31 cellular contexts compared by ENCODE assay signal in genomic region chr2:140947236-140947635, GRCh38.
"Had no signal": no experiment of that assay in that cellular context is flagged by ENCODE, and none has a peak within 500 bp of the region (broad histone marks: within the 10 kb centered on the region; RNA-seq: fewer than 3 reads in every experiment).

No MANE protein-coding gene starts in this region.

- H3K9me3 ChIP-seq: MG63, SJCRH30, SK-N-SH had no signal

- H3K4me1 ChIP-seq: SJCRH30 had no signal

- H3K4me2 ChIP-seq: SK-N-SH had no signal

- H3K9ac ChIP-seq: SK-N-SH had no signal

- H3K36me3 Mint-ChIP-seq: activated CD8-positive, alpha-beta memory T cell treated with anti-CD3 and anti-CD28 coated beads, Interleukin-2, amount 10 ng/mL, durations not matched to agents 7 days and 5 days; activated naive CD4-positive, alpha-beta T cell treated with anti-CD3 and anti-CD28 coated beads, Interleukin-2, amount 10 ng/mL, durations not matched to agents 7 days and 5 days; activated naive CD8-positive, alpha-beta T cell treated with anti-CD3 and anti-CD28 coated beads for 36 hours; WTC11 had no signal

- H3K36me3 ChIP-seq: cardiac muscle cell, MG63, SJCRH30 had no signal

- H3K4me1 Mint-ChIP-seq: activated CD4-positive, alpha-beta memory T cell treated with anti-CD3 and anti-CD28 coated beads, Interleukin-2, amount 10 ng/mL, durations not matched to agents 7 days and 5 days; activated CD8-positive, alpha-beta memory T cell treated with anti-CD3 and anti-CD28 coated beads, Interleukin-2, amount 10 ng/mL, durations not matched to agents 7 days and 5 days; activated naive CD4-positive, alpha-beta T cell treated with anti-CD3 and anti-CD28 coated beads, Interleukin-2, amount 10 ng/mL, durations not matched to agents 7 days and 5 days; activated naive CD8-positive, alpha-beta T cell treated with anti-CD3 and anti-CD28 coated beads for 36 hours; central memory CD8-positive, alpha-beta T cell had no signal

- H3K27me3 ChIP-seq: cardiac muscle cell, MG63, SJCRH30 had no signal

- H3K4me3 ChIP-seq: cardiac muscle cell, MG63, SJCRH30 had no signal

- DNase-seq: activated CD4-positive, alpha-beta memory T cell treated with anti-CD3 and anti-CD28 coated beads, Interleukin-2, amount 10 ng/mL, durations not matched to agents 7 days and 5 days; activated CD4-positive, alpha-beta T cell treated with anti-CD3 and anti-CD28 coated beads for 1 hour; activated CD4-positive, alpha-beta T cell treated with anti-CD3 and anti-CD28 coated beads for 48 hours; activated CD8-positive, alpha-beta memory T cell treated with anti-CD3 and anti-CD28 coated beads for 24 hours; activated CD8-positive, alpha-beta memory T cell treated with anti-CD3 and anti-CD28 coated beads, Interleukin-2, amount 10 ng/mL, durations not matched to agents 7 days and 5 days; activated CD8-positive, alpha-beta memory T cell treated with anti-CD3 and anti-CD28 coated beads, Interleukin-2, amount 50 U/mL, for 48 hours; activated effector memory CD4-positive, alpha-beta T cell treated with Interleukin-2 at 50 U/mL for 16 hours; activated naive CD4-positive, alpha-beta T cell treated with anti-CD3 and anti-CD28 coated beads, Interleukin-2, amount 10 ng/mL, durations not matched to agents 7 days and 5 days; activated naive CD8-positive, alpha-beta T cell treated with anti-CD3 and anti-CD28 coated beads for 36 hours; activated T-cell treated with anti-CD3 and anti-CD28 coated beads, Interleukin-2, amount 50 U/mL, for 48 hours; amniotic stem cell; aorta; Kasumi-1; KG1; MG63; NCI-H1048; NCI-H1105 treated with DMSO at 0.1 percent for 48 hours; NCI-H1436; NCI-H187; NCI-H2029 treated with DMSO at 0.1 percent for 48 hours; NCI-H2107; NCI-H226; NCI-H524; SHP77; SJCRH30; SK-N-SH had no signal

- H3K27ac Mint-ChIP-seq: activated CD4-positive, alpha-beta memory T cell treated with anti-CD3 and anti-CD28 coated beads, Interleukin-2, amount 10 ng/mL, durations not matched to agents 7 days and 5 days; activated CD8-positive, alpha-beta memory T cell treated with anti-CD3 and anti-CD28 coated beads, Interleukin-2, amount 10 ng/mL, durations not matched to agents 7 days and 5 days; activated naive CD4-positive, alpha-beta T cell treated with anti-CD3 and anti-CD28 coated beads, Interleukin-2, amount 10 ng/mL, durations not matched to agents 7 days and 5 days; activated naive CD8-positive, alpha-beta T cell treated with anti-CD3 and anti-CD28 coated beads for 36 hours; T-helper 1 cell treated with Interleukin-12 subunit alpha and Interleukin-12 subunit beta and Interleukin-4 antibody, amounts not matched to agents 30 μg/mL and 1 μg/mL, for 36 hours; T-helper 2 cell treated with Interferon-gamma antibody and Interleukin-4, amounts not matched to agents 5 μg/mL and 100 μg/mL, for 36 hours; WTC11 had no signal

- H3K4me3 Mint-ChIP-seq: activated CD4-positive, alpha-beta memory T cell treated with anti-CD3 and anti-CD28 coated beads, Interleukin-2, amount 10 ng/mL, durations not matched to agents 7 days and 5 days; activated CD8-positive, alpha-beta memory T cell treated with anti-CD3 and anti-CD28 coated beads, Interleukin-2, amount 10 ng/mL, durations not matched to agents 7 days and 5 days; activated naive CD4-positive, alpha-beta T cell treated with anti-CD3 and anti-CD28 coated beads, Interleukin-2, amount 10 ng/mL, durations not matched to agents 7 days and 5 days; activated naive CD8-positive, alpha-beta T cell treated with anti-CD3 and anti-CD28 coated beads for 36 hours; central memory CD8-positive, alpha-beta T cell; T-helper 1 cell treated with Interleukin-12 subunit alpha and Interleukin-12 subunit beta and Interleukin-4 antibody, amounts not matched to agents 30 μg/mL and 1 μg/mL, for 36 hours; T-helper 2 cell treated with Interferon-gamma antibody and Interleukin-4, amounts not matched to agents 5 μg/mL and 100 μg/mL, for 36 hours; WTC11 had no signal

- H3K27ac ChIP-seq: cardiac muscle cell, SJCRH30 had no signal

- H3K27me3 Mint-ChIP-seq: activated CD4-positive, alpha-beta memory T cell treated with anti-CD3 and anti-CD28 coated beads, Interleukin-2, amount 10 ng/mL, durations not matched to agents 7 days and 5 days; activated CD8-positive, alpha-beta memory T cell treated with anti-CD3 and anti-CD28 coated beads, Interleukin-2, amount 10 ng/mL, durations not matched to agents 7 days and 5 days; activated naive CD4-positive, alpha-beta T cell treated with anti-CD3 and anti-CD28 coated beads, Interleukin-2, amount 10 ng/mL, durations not matched to agents 7 days and 5 days; activated naive CD8-positive, alpha-beta T cell treated with anti-CD3 and anti-CD28 coated beads for 36 hours; central memory CD8-positive, alpha-beta T cell had no signal
